ENCODE assay signal across 29 cellular contexts in the genomic region with DNA sequence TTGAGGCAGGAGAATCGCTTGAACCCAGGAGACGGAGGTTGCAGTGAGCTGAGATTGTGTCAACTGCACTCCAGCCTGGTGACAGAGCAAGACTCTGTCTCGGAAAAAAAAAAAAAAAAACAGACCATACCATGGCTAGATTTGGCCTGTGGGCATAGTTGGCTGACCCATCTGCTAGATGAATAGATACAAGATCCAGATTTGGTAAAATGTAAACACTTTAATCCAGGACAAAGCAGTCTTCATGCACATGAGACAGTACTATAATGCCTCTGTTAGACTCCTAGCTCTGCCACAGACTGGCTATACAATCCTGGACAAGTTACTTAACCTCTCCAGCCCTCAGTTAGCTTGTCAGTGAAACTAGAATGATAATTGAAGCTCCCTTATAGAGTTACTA.
"Had no signal": no experiment of that assay in that cellular context is flagged by ENCODE, and none has a peak within 500 bp of the region (broad histone marks: within the 10 kb centered on the region; RNA-seq: fewer than 3 reads in every experiment).

No MANE protein-coding gene starts in this region.

- H3K4me3 ChIP-seq: ascending aorta, coronary artery, dorsolateral prefrontal cortex, gastroesophageal sphincter had no signal

- H3K9me3 ChIP-seq: ascending aorta, gastroesophageal sphincter had no signal

- ATAC-seq: activated naive CD4-positive, alpha-beta T cell treated with anti-CD3 and anti-CD28 coated beads, Interleukin-2, amount 50 U/mL, for 72 hours; activated T-cell treated with anti-CD3 and anti-CD28 coated beads, Interleukin-2, amount 50 U/mL, for 72 hours; esophagus mucosa; foreskin keratinocyte; gastroesophageal sphincter had no signal

- H3K4me3 Mint-ChIP-seq: activated CD4-positive, alpha-beta memory T cell treated with anti-CD3 and anti-CD28 coated beads, Interleukin-2, amount 10 ng/mL, durations not matched to agents 7 days and 5 days; activated CD4-positive, alpha-beta T cell treated with anti-CD3 and anti-CD28 coated beads, Interleukin-2, amount 10 ng/mL, durations not matched to agents 7 days and 5 days; activated naive CD4-positive, alpha-beta T cell treated with anti-CD3 and anti-CD28 coated beads, Interleukin-2, amount 10 ng/mL, durations not matched to agents 7 days and 5 days; activated naive CD8-positive, alpha-beta T cell treated with anti-CD3 and anti-CD28 coated beads, Interleukin-2, amount 10 ng/mL, durations not matched to agents 7 days and 5 days; activated T-cell treated with anti-CD3 and anti-CD28 coated beads, Interleukin-2, amount 50 U/mL, for 24 hours; activated T-cell treated with anti-CD3 and anti-CD28 coated beads, Interleukin-2, amount 50 U/mL, for 72 hours; central memory CD8-positive, alpha-beta T cell; dendritic cell treated with granulocyte-macrophage colony-stimulating factor and Interleukin-4, amounts not matched to agents 40 ng/mL and 50 ng/mL, for 4 days; endodermal cell had no signal

- H3K27ac ChIP-seq: ascending aorta, brain microvascular endothelial cell, coronary artery, dorsolateral prefrontal cortex, foreskin keratinocyte, gastroesophageal sphincter had no signal

- H3K27ac Mint-ChIP-seq: activated CD4-positive, alpha-beta memory T cell treated with anti-CD3 and anti-CD28 coated beads, Interleukin-2, amount 10 ng/mL, durations not matched to agents 7 days and 5 days; activated CD4-positive, alpha-beta T cell treated with anti-CD3 and anti-CD28 coated beads, Interleukin-2, amount 10 ng/mL, durations not matched to agents 7 days and 5 days; activated naive CD4-positive, alpha-beta T cell treated with anti-CD3 and anti-CD28 coated beads, Interleukin-2, amount 10 ng/mL, durations not matched to agents 7 days and 5 days; activated naive CD8-positive, alpha-beta T cell treated with anti-CD3 and anti-CD28 coated beads, Interleukin-2, amount 10 ng/mL, durations not matched to agents 7 days and 5 days; activated T-cell treated with anti-CD3 and anti-CD28 coated beads, Interleukin-2, amount 50 U/mL, for 24 hours; activated T-cell treated with anti-CD3 and anti-CD28 coated beads, Interleukin-2, amount 50 U/mL, for 72 hours; dendritic cell treated with granulocyte-macrophage colony-stimulating factor and Interleukin-4, amounts not matched to agents 40 ng/mL and 50 ng/mL, for 4 days; endodermal cell had no signal

- FAIRE-seq: bronchial epithelial cell had no signal

- H3K36me3 Mint-ChIP-seq: activated naive CD4-positive, alpha-beta T cell treated with anti-CD3 and anti-CD28 coated beads, Interleukin-2, amount 10 ng/mL, durations not matched to agents 7 days and 5 days; activated naive CD4-positive, alpha-beta T cell treated with anti-CD3 and anti-CD28 coated beads, Interleukin-2, amount 50 U/mL, for 72 hours; activated naive CD8-positive, alpha-beta T cell treated with anti-CD3 and anti-CD28 coated beads, Interleukin-2, amount 10 ng/mL, durations not matched to agents 7 days and 5 days had no signal

- H3K9me3 Mint-ChIP-seq: activated CD4-positive, alpha-beta memory T cell treated with anti-CD3 and anti-CD28 coated beads, Interleukin-2, amount 10 ng/mL, durations not matched to agents 7 days and 5 days; activated CD4-positive, alpha-beta T cell treated with anti-CD3 and anti-CD28 coated beads, Interleukin-2, amount 10 ng/mL, durations not matched to agents 7 days and 5 days; activated naive CD4-positive, alpha-beta T cell treated with anti-CD3 and anti-CD28 coated beads, Interleukin-2, amount 10 ng/mL, durations not matched to agents 7 days and 5 days; activated naive CD4-positive, alpha-beta T cell treated with anti-CD3 and anti-CD28 coated beads, Interleukin-2, amount 50 U/mL, for 72 hours; activated naive CD8-positive, alpha-beta T cell treated with anti-CD3 and anti-CD28 coated beads, Interleukin-2, amount 10 ng/mL, durations not matched to agents 7 days and 5 days; activated T-cell treated with anti-CD3 and anti-CD28 coated beads, Interleukin-2, amount 50 U/mL, for 24 hours; activated T-cell treated with anti-CD3 and anti-CD28 coated beads, Interleukin-2, amount 50 U/mL, for 72 hours; central memory CD8-positive, alpha-beta T cell; dendritic cell treated with granulocyte-macrophage colony-stimulating factor and Interleukin-4, amounts not matched to agents 40 ng/mL and 50 ng/mL, for 4 days; endodermal cell had no signal

- H3K4me1 Mint-ChIP-seq: activated CD4-positive, alpha-beta memory T cell treated with anti-CD3 and anti-CD28 coated beads, Interleukin-2, amount 10 ng/mL, durations not matched to agents 7 days and 5 days; activated CD4-positive, alpha-beta T cell treated with anti-CD3 and anti-CD28 coated beads, Interleukin-2, amount 10 ng/mL, durations not matched to agents 7 days and 5 days; activated naive CD4-positive, alpha-beta T cell treated with anti-CD3 and anti-CD28 coated beads, Interleukin-2, amount 10 ng/mL, durations not matched to agents 7 days and 5 days; activated naive CD8-positive, alpha-beta T cell treated with anti-CD3 and anti-CD28 coated beads, Interleukin-2, amount 10 ng/mL, durations not matched to agents 7 days and 5 days; central memory CD8-positive, alpha-beta T cell had no signal

- H3K27me3 Mint-ChIP-seq: activated CD4-positive, alpha-beta T cell treated with anti-CD3 and anti-CD28 coated beads, Interleukin-2, amount 10 ng/mL, durations not matched to agents 7 days and 5 days; activated T-cell treated with anti-CD3 and anti-CD28 coated beads, Interleukin-2, amount 50 U/mL, for 24 hours had no signal

- DNase-seq: activated CD4-positive, alpha-beta memory T cell treated with anti-CD3 and anti-CD28 coated beads, Interleukin-2, amount 10 ng/mL, durations not matched to agents 7 days and 5 days; activated CD4-positive, alpha-beta T cell treated with anti-CD3 and anti-CD28 coated beads for 1 hour; activated CD4-positive, alpha-beta T cell treated with anti-CD3 and anti-CD28 coated beads for 4 hours; activated CD4-positive, alpha-beta T cell treated with anti-CD3 and anti-CD28 coated beads, Interleukin-2, amount 10 ng/mL, durations not matched to agents 7 days and 5 days; activated CD4-positive, alpha-beta T cell treated with anti-CD3 and anti-CD28 coated beads, Interleukin-2, amount 50 U/mL, for 4 hours; activated CD8-positive, alpha-beta memory T cell treated with anti-CD3 and anti-CD28 coated beads, Interleukin-2, amount 50 U/mL, for 48 hours; activated gamma-delta T cell; activated naive CD4-positive, alpha-beta T cell; activated naive CD4-positive, alpha-beta T cell treated with anti-CD3 and anti-CD28 coated beads, Interleukin-2, amount 10 ng/mL, durations not matched to agents 7 days and 5 days; activated naive CD8-positive, alpha-beta T cell treated with anti-CD3 and anti-CD28 coated beads, Interleukin-2, amount 10 ng/mL, durations not matched to agents 7 days and 5 days; activated T-cell treated with anti-CD3 and anti-CD28 coated beads for 4 hours; activated T-cell treated with anti-CD3 and anti-CD28 coated beads, Interleukin-2, amount 50 U/mL, for 24 hours; activated T-cell treated with anti-CD3 and anti-CD28 coated beads, Interleukin-2, amount 50 U/mL, for 72 hours; brain microvascular endothelial cell; dorsolateral prefrontal cortex; effector memory CD4-positive, alpha-beta T cell; endodermal cell; foreskin keratinocyte; head of caudate nucleus; T-helper 1 cell; T-helper 2 cell had no signal
